8 cellular contexts compared by ENCODE assay signal in the genomic region with DNA sequence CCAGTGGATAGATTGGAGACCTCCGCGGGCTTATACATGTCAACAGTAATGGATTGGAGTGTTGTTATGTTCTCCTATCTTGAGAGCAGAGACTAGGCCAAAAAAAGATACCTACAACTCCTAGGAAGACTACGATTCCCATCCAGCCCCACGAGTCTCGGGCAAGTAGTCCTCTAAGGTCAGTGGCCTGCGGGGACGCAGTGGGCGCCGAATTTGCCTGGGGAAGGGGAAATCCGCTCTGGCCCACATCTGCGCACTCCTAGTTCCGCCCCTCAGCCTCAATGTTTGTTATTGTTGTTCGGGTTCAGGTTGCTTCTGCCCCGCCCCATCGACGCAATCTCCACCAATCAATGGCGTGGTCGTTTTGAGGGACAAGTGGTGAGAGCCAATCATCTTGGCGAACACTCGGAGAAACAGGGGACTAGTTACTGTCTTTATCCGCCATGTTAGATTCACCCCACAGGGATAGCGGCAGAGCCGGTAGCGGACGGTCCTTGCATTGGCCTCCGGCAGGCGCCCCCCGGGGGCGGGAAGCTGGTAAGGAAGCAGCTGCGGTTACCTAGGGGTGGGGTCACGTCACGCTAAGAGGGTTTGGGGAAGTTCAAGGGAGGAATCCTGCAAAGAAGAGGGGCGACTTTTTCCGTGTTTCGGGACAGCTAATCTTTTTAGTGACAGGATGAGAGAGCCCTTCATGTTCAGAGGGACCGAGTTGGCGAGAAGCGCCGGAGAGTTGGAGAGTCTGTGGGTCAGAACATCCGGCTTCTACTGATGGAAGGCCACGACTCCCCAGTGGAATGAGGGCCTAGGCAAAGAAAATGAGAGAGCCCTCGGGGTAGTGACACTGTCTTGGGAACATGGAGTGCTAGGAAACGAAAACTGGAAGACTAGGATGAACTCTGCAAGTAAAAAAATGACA. TPM values are rescaled to one million over a fixed set of nuclear protein-coding genes. Genes with fewer than 3 reads are reported as not detected.
A peak's percentile ranks its signal among the peaks of the same experiment; 100 is the strongest.
DNase-seq lines count a peak whose midpoint lies in the region; TF ChIP-seq lines count a peak whose summit lies in the region.

TSS of gene NBR1 (plus strand) at position 449 of the 916 bp plus-strand sequence. CDS start 4,586 bp downstream, outside the sequence.

- H3F3A ChIP-seq in neural cell (ENCODE audit: insufficient read depth, low read length, poor library complexity, severe bottlenecking), result peaks cover 8% of the 10 kb centered on the region

- peak within 1 kb of the TSS; percentile 90 for H3K9ac ChIP-seq in neural cell (ENCODE audit: low read length)

- 0 to 1% (median 0%) methylated on average over 43 of the region's 43 CpGs for WGBS in stomach, 5 donors

- TF ChIP-seq CTCF in fibroblast of villous mesenchyme (IDR thresholded peaks at IDR 0.05; ENCODE audit: insufficient read depth, low read depth, low read length) (peak; percentile 12), neural cell (IDR thresholded peaks at IDR 0.05; ENCODE audit: poor library complexity, severe bottlenecking) (peak; percentile 67), stomach (IDR thresholded peaks at IDR 0.05) (no peak)

- in situ Hi-C loops in HAP-1 (cut with MboI; ENCODE audit: low sequenced_read_pairs), result no loop called here

- peak; percentile 67 for TF ChIP-seq RAD21 in neural cell (conservative IDR thresholded peaks at IDR 0.05)

- DNase-seq in GDM1 (lab: John Stamatoyannopoulos, UW), result peak; percentile 99
- DNase-seq in HAP-1 (ENCODE audit: low spot score in 2 of 2), result peak; percentile 97
- DNase-seq in MG63, result peak; percentile 94
- DNase-seq in SHP77 (lab: John Stamatoyannopoulos, UW), result peak; percentile 95 to 98
- peak; percentile 96 for DNase-seq in activated effector memory CD4-positive, alpha-beta T cell treated with Interleukin-2 at 50 U/mL for 16 hours
- peak; percentile 99 for DNase-seq in fibroblast of villous mesenchyme (ENCODE audit: low read depth)
- DNase-seq in stomach, result peak; percentile 97

- H3K4me2 ChIP-seq in neural cell (ENCODE audit: low read length), result peak within 1 kb of the TSS; percentile 93

- H4K20me1 ChIP-seq in neural cell (ENCODE audit: insufficient read depth), result no peaks in the 10 kb centered on the region

- H3K4me3 ChIP-seq in HAP-1 (peak within 1 kb of the TSS; percentile 64), MG63 (peak within 1 kb of the TSS; percentile 68), fibroblast of villous mesenchyme (ENCODE audit: low read depth, low read length) (peak within 1 kb of the TSS; percentile 74), neural cell (ENCODE audit: low read length) (peak within 1 kb of the TSS; percentile 74), stomach (peak within 1 kb of the TSS; percentile 65 to 81 (median 72))

- peaks cover 5% of the 10 kb centered on the region for H3K36me3 ChIP-seq in HAP-1 (replicated peaks)
- H3K36me3 ChIP-seq in MG63, result peaks cover 10% of the 10 kb centered on the region
- no peaks in the 10 kb centered on the region for H3K36me3 ChIP-seq in neural cell (ENCODE audit: insufficient read depth, low read length)
- peaks cover 0 to 12% (median 5%) of the 10 kb centered on the region in 4 donors for H3K36me3 ChIP-seq in stomach

- TF ChIP-seq POLR2A in stomach (IDR thresholded peaks at IDR 0.05), result peak in 2 of 4 donors; percentile 42 to 88

- H3K9me3 ChIP-seq in HAP-1 (no peaks in the 10 kb centered on the region), MG63 (no peaks in the 10 kb centered on the region), neural cell (ENCODE audit: low read length) (no peaks in the 10 kb centered on the region), stomach (no peaks in the 10 kb centered on the region)

- H2AFZ ChIP-seq in neural cell (ENCODE audit: low read depth, low read length), result peak within 1 kb of the TSS; percentile 74

- peaks cover 11% of the 10 kb centered on the region for H3K4me1 ChIP-seq in HAP-1
- peaks cover 45 to 75% (median 60%) of the 10 kb centered on the region in 4 donors for H3K4me1 ChIP-seq in stomach

- no peak for TF ChIP-seq EP300 in neural cell (conservative IDR thresholded peaks at IDR 0.05; ENCODE audit: poor library complexity, severe bottlenecking)
- TF ChIP-seq EP300 in stomach (IDR thresholded peaks at IDR 0.05), result no peak

- H3K27me3 ChIP-seq in HAP-1 (ENCODE audit: low read depth), result no peaks in the 10 kb centered on the region
- no peaks in the 10 kb centered on the region for H3K27me3 ChIP-seq in MG63
- H3K27me3 ChIP-seq in neural cell (ENCODE audit: insufficient read depth, low read depth, low read length), result no peaks in the 10 kb centered on the region
- H3K27me3 ChIP-seq in stomach, result no peaks in the 10 kb centered on the region

- no peaks in the 10 kb centered on the region for H3K9me2 ChIP-seq in neural cell (ENCODE audit: insufficient read depth, low read length)

- H3K27ac ChIP-seq in neural cell (ENCODE audit: low read length) (peak within 1 kb of the TSS; percentile 98), stomach (peak within 1 kb of the TSS; percentile 89 to 99 (median 95))

- intact Hi-C loops in stomach (cut with DNase I; ENCODE audit: low total_unique reads), result loop anchor here (5.0 kb wide), 1 partner anchor 44 kb away; the partner anchor contains the start of gene BRCA1

- peaks cover 35% of the 10 kb centered on the region for H3K79me2 ChIP-seq in neural cell (replicated peaks; ENCODE audit: insufficient read depth, low read length)

TF ChIP-seq in neural cell, 6 proteins besides CTCF, POLR2A, EP300 and RAD21:
- TF ChIP-seq POLR2AphosphoS5 (IDR thresholded peaks at IDR 0.05) (peak; percentile 90), EZH2 (IDR thresholded peaks at IDR 0.05; ENCODE audit: borderline replicate concordance, insufficient read depth, low read length, poor library complexity, severe bottlenecking) (no peak), MXI1 (conservative IDR thresholded peaks at IDR 0.05; ENCODE audit: poor library complexity, severe bottlenecking) (peak; percentile 45), TAF1 (IDR thresholded peaks at IDR 0.05; ENCODE audit: low read depth) (peak; percentile 85), SMC3 (conservative IDR thresholded peaks at IDR 0.05; ENCODE audit: poor library complexity) (peak; percentile 73)
- TF ChIP-seq, protein P1, sequence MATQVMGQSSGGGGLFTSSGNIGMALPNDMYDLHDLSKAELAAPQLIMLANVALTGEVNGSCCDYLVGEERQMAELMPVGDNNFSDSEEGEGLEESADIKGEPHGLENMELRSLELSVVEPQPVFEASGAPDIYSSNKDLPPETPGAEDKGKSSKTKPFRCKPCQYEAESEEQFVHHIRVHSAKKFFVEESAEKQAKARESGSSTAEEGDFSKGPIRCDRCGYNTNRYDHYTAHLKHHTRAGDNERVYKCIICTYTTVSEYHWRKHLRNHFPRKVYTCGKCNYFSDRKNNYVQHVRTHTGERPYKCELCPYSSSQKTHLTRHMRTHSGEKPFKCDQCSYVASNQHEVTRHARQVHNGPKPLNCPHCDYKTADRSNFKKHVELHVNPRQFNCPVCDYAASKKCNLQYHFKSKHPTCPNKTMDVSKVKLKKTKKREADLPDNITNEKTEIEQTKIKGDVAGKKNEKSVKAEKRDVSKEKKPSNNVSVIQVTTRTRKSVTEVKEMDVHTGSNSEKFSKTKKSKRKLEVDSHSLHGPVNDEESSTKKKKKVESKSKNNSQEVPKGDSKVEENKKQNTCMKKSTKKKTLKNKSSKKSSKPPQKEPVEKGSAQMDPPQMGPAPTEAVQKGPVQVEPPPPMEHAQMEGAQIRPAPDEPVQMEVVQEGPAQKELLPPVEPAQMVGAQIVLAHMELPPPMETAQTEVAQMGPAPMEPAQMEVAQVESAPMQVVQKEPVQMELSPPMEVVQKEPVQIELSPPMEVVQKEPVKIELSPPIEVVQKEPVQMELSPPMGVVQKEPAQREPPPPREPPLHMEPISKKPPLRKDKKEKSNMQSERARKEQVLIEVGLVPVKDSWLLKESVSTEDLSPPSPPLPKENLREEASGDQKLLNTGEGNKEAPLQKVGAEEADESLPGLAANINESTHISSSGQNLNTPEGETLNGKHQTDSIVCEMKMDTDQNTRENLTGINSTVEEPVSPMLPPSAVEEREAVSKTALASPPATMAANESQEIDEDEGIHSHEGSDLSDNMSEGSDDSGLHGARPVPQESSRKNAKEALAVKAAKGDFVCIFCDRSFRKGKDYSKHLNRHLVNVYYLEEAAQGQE (IDR thresholded peaks at IDR 0.05; ENCODE audit: borderline replicate concordance), result peak; percentile 62
TF ChIP-seq in neural cell: peak in this region for 5.

RNA-seq across cellular contexts. Expression of gene NBR1, which starts in this region (rescaled TPM):
- total RNA-seq in MG63 (2014; rRNA removed; shearing (Covaris generic); ENCODE audit: low replicate concordance), result 78.8 and 81.8 TPM in 2 replicates
- total RNA-seq in fibroblast of villous mesenchyme, result 79.9 and 135 TPM in 2 replicates
- 59.6 and 62.4 TPM in 2 replicates for polyA plus RNA-seq in neural cell
- polyA minus RNA-seq in neural cell, result 126 and 135 TPM in 2 replicates
- 100 to 1,000 TPM in 1 of 5 donors, 10 to 100 TPM in 4; 29.0 to 107 (median 46.7) TPM for total RNA-seq in stomach
- 10 to 100 TPM; 25.4 to 42.5 (median 30.4) TPM for polyA plus RNA-seq in stomach

Comparison
In these comparisons a context has a peak if more than half of its experiments do, and no peak if none do; other contexts are left out.
1. Peak in every context shown above with its lines: DNase-seq, H3K4me3 ChIP-seq and H3K27ac ChIP-seq.
2. CTCF ChIP-seq: peak in fibroblast of villous mesenchyme (single experiment) and neural cell (single experiment); none in stomach (0 of 7).